In the genomic region with DNA sequence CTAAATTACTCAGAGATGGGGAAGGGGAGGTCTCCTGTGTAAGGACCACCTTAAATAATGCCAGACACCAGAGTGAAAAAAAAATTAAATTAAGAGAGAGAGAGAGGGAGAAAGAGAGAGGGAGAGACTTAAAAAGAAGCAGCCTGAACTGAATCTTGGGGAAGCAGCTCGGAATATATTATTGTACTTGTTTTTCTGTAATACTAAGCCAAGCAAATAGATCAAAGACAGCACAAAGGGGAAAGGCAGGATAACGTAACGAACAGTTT, we compare ENCODE assay signal across 8 cellular contexts. TPM values are rescaled to one million over a fixed set of nuclear protein-coding genes. Genes with fewer than 3 reads are reported as not detected.
DNase-seq lines count a peak whose midpoint lies in the region; ATAC-seq, FAIRE-seq and TF ChIP-seq lines count a peak whose summit lies in the region.

No MANE protein-coding gene starts in this region.

- H3K4ac ChIP-seq in mesenchymal stem cell (ENCODE audit: low read depth in 1 of 2, low read length in 2 of 2): peak overlapping the region in 1 of 2 experiments; percentile 98

- no peak overlapping the region for H2BK12ac ChIP-seq in mesenchymal stem cell (ENCODE audit: low read length in 2 of 2)

- no peaks in the 10 kb centered on the region for H3K79me1 ChIP-seq in mesenchymal stem cell (replicated peaks; ENCODE audit: low read length, poor library complexity, severe bottlenecking)

- peak overlapping the region; percentile 78 for H3K4me3 Mint-ChIP-seq in activated CD8-positive, alpha-beta memory T cell treated with anti-CD3 and anti-CD28 coated beads, Interleukin-2, amount 10 ng/mL, durations not matched to agents 7 days and 5 days

- H3K36me3 ChIP-seq in K562 (ENCODE audit: control insufficient read depth, insufficient read depth, low read length): peaks cover 59% of the 10 kb centered on the region
- peaks cover 0 to 6% of the 10 kb centered on the region in 2 experiments for H3K36me3 ChIP-seq in mesenchymal stem cell (ENCODE audit: control insufficient read depth in 1 of 2, insufficient read depth in 2 of 2, low read depth in 1 of 2, low read length in 2 of 2)
- H3K36me3 ChIP-seq in thymus (ENCODE audit: control insufficient read depth, insufficient read depth): no peaks in the 10 kb centered on the region

- no peak; the same call in 1 of the 2 replicates for TF ChIP-seq POLR2A in K562 (conservative IDR thresholded peaks at IDR 0.05)

- no TSS peak for BruUV-seq in K562 (replicated peaks; lab: Mats Ljungman, UMichigan)

- peak overlapping the region; percentile 7 for H4K8ac ChIP-seq in mesenchymal stem cell (ENCODE audit: low read length)

- no peak overlapping the region for H3K14ac ChIP-seq in mesenchymal stem cell (ENCODE audit: low read length in 2 of 2)

- H3K18ac ChIP-seq in mesenchymal stem cell (ENCODE audit: low read depth in 1 of 2, low read length in 2 of 2): peak overlapping the region; percentile 93 to 95

- peak overlapping the region in 1 of 2 experiments; percentile 84 for H3K23ac ChIP-seq in mesenchymal stem cell (ENCODE audit: low read length in 2 of 2)

- H2AFZ ChIP-seq in K562 (ENCODE audit: low read depth, low read length): no peak overlapping the region
- no peak overlapping the region for H2AFZ ChIP-seq in mesenchymal stem cell (ENCODE audit: low read depth, low read length)

- no peak for ATAC-seq in activated CD8-positive, alpha-beta memory T cell treated with anti-CD3 and anti-CD28 coated beads, Interleukin-2, amount 10 ng/mL, durations not matched to agents 7 days and 5 days
- ATAC-seq in K562: no peak

- TF ChIP-seq CTCF in K562 (IDR thresholded peaks at IDR 0.05 in 2 of 3, conservative IDR thresholded peaks at IDR 0.05 in 1 of 3; ENCODE audit: insufficient read depth in 2 of 3, low read depth in 1 of 3, low read length in 3 of 3): no peak

- no peak overlapping the region for H2BK15ac ChIP-seq in mesenchymal stem cell (ENCODE audit: low read depth, poor library complexity, severe bottlenecking)

- CTCF ChIA-PET in activated CD8-positive, alpha-beta memory T cell treated with anti-CD3 and anti-CD28 coated beads, Interleukin-2, amount 10 ng/mL, durations not matched to agents 7 days and 5 days (lab: Charles Lee): interaction anchor here (1.2 to 1.7 kb wide), 2 partner anchors 60 to 274 kb away, joined by 3 to 5 read pairs; no protein-coding TSS in a partner anchor
- CTCF ChIA-PET in K562 (lab: Yijun Ruan, JAX; ENCODE audit: low intra/inter-chr PET ratio): no interaction called here

- no peaks in the 10 kb centered on the region for H3K27me3 ChIP-seq in K562 (ENCODE audit: control insufficient read depth in 2 of 2, insufficient read depth in 2 of 2, low read length in 2 of 2)
- H3K27me3 ChIP-seq in mesenchymal stem cell (ENCODE audit: control insufficient read depth in 1 of 2, insufficient read depth in 1 of 2, low read length in 2 of 2): no peaks in the 10 kb centered on the region
- peaks cover 7% of the 10 kb centered on the region for H3K27me3 ChIP-seq in thymus (ENCODE audit: control insufficient read depth, insufficient read depth)

- peak overlapping the region; percentile 91 for H3K4me3 ChIP-seq in K562
- H3K4me3 ChIP-seq in mesenchymal stem cell (ENCODE audit: insufficient read depth in 1 of 2, low read depth in 1 of 2, low read length in 2 of 2): peak overlapping the region; percentile 87 to 88
- peak overlapping the region; percentile 60 for H3K4me3 ChIP-seq in thymus (ENCODE audit: low read length)

- no peak overlapping the region for H4K91ac ChIP-seq in mesenchymal stem cell (ENCODE audit: low read length)

- in situ Hi-C loops in K562 (cut with MboI): no loop called here

- no peaks in the 10 kb centered on the region for H3K9me3 ChIP-seq in K562 (replicated peaks; ENCODE audit: control insufficient read depth, insufficient read depth, low read depth, low read length)
- H3K9me3 ChIP-seq in mesenchymal stem cell (ENCODE audit: control insufficient read depth, low read length): no peaks in the 10 kb centered on the region
- no peaks in the 10 kb centered on the region for H3K9me3 ChIP-seq in thymus (ENCODE audit: control insufficient read depth)

- H2BK5ac ChIP-seq in mesenchymal stem cell (ENCODE audit: low read depth, low read length, poor library complexity, severe bottlenecking): peak overlapping the region; percentile 91

- DNase-seq in activated CD8-positive, alpha-beta memory T cell treated with anti-CD3 and anti-CD28 coated beads, Interleukin-2, amount 10 ng/mL, durations not matched to agents 7 days and 5 days: no peak
- DNase-seq in activated CD8-positive, alpha-beta memory T cell treated with anti-CD3 and anti-CD28 coated beads, Interleukin-2, amount 50 U/mL, for 48 hours: no peak
- DNase-seq in K562 (ENCODE audit: extremely low read depth in 1 of 4, low spot score in 3 of 4) (no peak), mesenchymal stem cell (no peak), cerebellum (ENCODE audit: low spot score) (no peak), NCI-H510A treated with DMSO at 0.1 percent for 48 hours (lab: John Stamatoyannopoulos, UW) (no peak), HuH-7 (ENCODE audit: low spot score) (no peak)

- WGBS in K562 (ENCODE audit: insufficient coverage, low coverage, missing lambda C conversion rate): 4% methylated on average over 3 of the region's 3 CpGs
- 0% methylated on average over 2 of the region's 3 CpGs for WGBS in mesenchymal stem cell
- 7% methylated on average over 3 of the region's 3 CpGs for WGBS in thymus

- no peak for TF ChIP-seq EP300 in K562 (IDR thresholded peaks at IDR 0.05; ENCODE audit: low read length)

- peak overlapping the region; percentile 71 for H3K27ac Mint-ChIP-seq in activated CD8-positive, alpha-beta memory T cell treated with anti-CD3 and anti-CD28 coated beads, Interleukin-2, amount 10 ng/mL, durations not matched to agents 7 days and 5 days

- intact Hi-C loops in K562 (cut with micrococcal nuclease): no loop called here

- H3K9ac ChIP-seq in K562 (ENCODE audit: insufficient read depth in 1 of 2, low read depth in 2 of 2, low read length in 2 of 2) (peak overlapping the region; percentile 96 to 97), mesenchymal stem cell (ENCODE audit: low read length) (peak overlapping the region; percentile 98)

- H3K4me1 Mint-ChIP-seq in activated CD8-positive, alpha-beta memory T cell treated with anti-CD3 and anti-CD28 coated beads, Interleukin-2, amount 10 ng/mL, durations not matched to agents 7 days and 5 days: peaks cover 50% of the 10 kb centered on the region

- POLR2A ChIA-PET in K562 (lab: Yijun Ruan, JAX): interaction anchor here (0.7 to 1.2 kb wide), 5 partner anchors 8 to 771 kb away, joined by 3 to 4 read pairs (median 3); no protein-coding TSS in a partner anchor

- H3K79me2 ChIP-seq in K562 (ENCODE audit: control insufficient read depth, insufficient read depth, low read length): peaks cover 97% of the 10 kb centered on the region

- peaks cover 21% of the 10 kb centered on the region for H3K27me3 Mint-ChIP-seq in activated CD8-positive, alpha-beta memory T cell treated with anti-CD3 and anti-CD28 coated beads, Interleukin-2, amount 10 ng/mL, durations not matched to agents 7 days and 5 days

- no peak overlapping the region for H2AK5ac ChIP-seq in mesenchymal stem cell (ENCODE audit: low read length, severe bottlenecking)

- TF ChIP-seq RAD21 in K562 (CRISPR knock-in tag; conservative IDR thresholded peaks at IDR 0.05 in 1 of 2, IDR thresholded peaks at IDR 0.05 in 1 of 2): no peak

- no peaks in the 10 kb centered on the region for H3K9me3 Mint-ChIP-seq in activated CD8-positive, alpha-beta memory T cell treated with anti-CD3 and anti-CD28 coated beads, Interleukin-2, amount 10 ng/mL, durations not matched to agents 7 days and 5 days (ENCODE audit: low read depth)

- H3K9me1 ChIP-seq in K562 (ENCODE audit: control insufficient read depth, insufficient read depth, low read length): no peaks in the 10 kb centered on the region

- peak overlapping the region; percentile 92 for H2BK120ac ChIP-seq in mesenchymal stem cell (ENCODE audit: low read depth, low read length)

- H3K27ac ChIP-seq in K562 (ENCODE audit: extremely low read depth, low read depth, low read length) (peak overlapping the region; percentile 95), mesenchymal stem cell (ENCODE audit: low read length, poor library complexity, severe bottlenecking) (peak overlapping the region; percentile 75), thymus (ENCODE audit: low read depth) (no peak overlapping the region)

- FAIRE-seq in K562 (lab: Jason Lieb, UNC): no peak

- H3K4me2 ChIP-seq in K562 (ENCODE audit: insufficient read depth, low read length): peak overlapping the region; percentile 80
- peak overlapping the region; percentile 83 for H3K4me2 ChIP-seq in mesenchymal stem cell (ENCODE audit: low read length, poor library complexity, severe bottlenecking)

- H3K36me3 Mint-ChIP-seq in activated CD8-positive, alpha-beta memory T cell treated with anti-CD3 and anti-CD28 coated beads, Interleukin-2, amount 10 ng/mL, durations not matched to agents 7 days and 5 days: peaks cover 21% of the 10 kb centered on the region

- peaks cover 23% of the 10 kb centered on the region for H4K20me1 ChIP-seq in K562 (replicated peaks; ENCODE audit: control insufficient read depth, insufficient read depth, low read length)

- H3K4me1 ChIP-seq in K562 (replicated peaks in 1 of 2; ENCODE audit: control insufficient read depth in 2 of 2, insufficient read depth in 2 of 2, low read length in 2 of 2) (peaks cover 20 to 38% of the 10 kb centered on the region in 2 experiments), mesenchymal stem cell (ENCODE audit: control insufficient read depth, insufficient read depth, low read depth, low read length) (peaks cover 12% of the 10 kb centered on the region), thymus (ENCODE audit: control insufficient read depth, insufficient read depth, low read length) (peaks cover 11% of the 10 kb centered on the region)

RNA-seq across cellular contexts. Expression of gene ZEB2, which starts 4.6 kb away (rescaled TPM):
- total RNA-seq in activated CD8-positive, alpha-beta memory T cell treated with anti-CD3 and anti-CD28 coated beads, Interleukin-2, amount 10 ng/mL, durations not matched to agents 7 days and 5 days: 10 to 100 TPM; 40.4 to 40.9 TPM
- 342 and 614 TPM in 2 replicates for total RNA-seq in K562 (2011; cell fraction: chromatin; rRNA removed; ENCODE audit: low replicate concordance)
- total RNA-seq in K562 (2011; cell fraction: nucleolus; rRNA removed): 113 and 153 TPM in 2 replicates
- 327 and 692 TPM in 2 replicates for total RNA-seq in K562 (2011; cell fraction: nucleoplasm; rRNA removed)
- total RNA-seq in K562 (2014; rRNA removed): 65.0 and 72.3 TPM in 2 replicates
- 87.9 and 96.2 TPM in 2 replicates for total RNA-seq in K562 (2014; rRNA removed; fragmentation: Illumina TruSeq; extraction: Trizol)
- total RNA-seq in K562 (2015; rRNA removed; fragmentation: Illumina TruSeq; extraction: Trizol): 82.2 and 85.8 TPM in 2 replicates
- 101 and 113 TPM in 2 replicates for total RNA-seq in K562 (2021)
- polyA plus RNA-seq in K562 (2011; rRNA removed): 66.9 and 73.3 TPM in 2 replicates
- polyA plus RNA-seq in K562 (2011; cell fraction: cytosol; rRNA removed): 37.5 and 39.9 TPM in 2 replicates
- 143 and 148 TPM in 2 replicates for polyA plus RNA-seq in K562 (2011; cell fraction: nucleus; rRNA removed)
- 33.6 and 40.1 TPM in 2 replicates for polyA plus RNA-seq in K562 (2012)
- 52.2 and 57.2 TPM in 2 replicates for polyA plus RNA-seq in K562 (2014; fragmentation: Illumina TruSeq; extraction: Trizol)
- 10 to 100 TPM; 15.1 to 30.1 TPM for polyA plus RNA-seq in K562 (2014; fragmentation: Nextera tagmentation; extraction: Ambion mirVana)
- 46.5 and 50.2 TPM in 2 replicates for polyA plus RNA-seq in K562 (2014; rRNA removed)
- polyA minus RNA-seq in K562 (2011; rRNA and poly(A)+ RNA removed): 369 and 399 TPM in 2 replicates
- polyA minus RNA-seq in K562 (2011; cell fraction: cytosol; rRNA and poly(A)+ RNA removed): 41.4 and 51.2 TPM in 2 replicates
- 431 and 576 TPM in 2 replicates for polyA minus RNA-seq in K562 (2011; cell fraction: nucleus; rRNA and poly(A)+ RNA removed)
- polyA plus RNA-seq in mesenchymal stem cell (2013, experiment 1 of 2): 62.5 TPM
- polyA plus RNA-seq in mesenchymal stem cell (2013, experiment 2 of 2): 60.2 TPM
- polyA plus RNA-seq in thymus: 16.1 TPM
- total RNA-seq in cerebellum: 107 TPM
